18 cellular contexts compared by ENCODE assay signal in genomic region chr1:1761504-1762376, GRCh38.
"Had no signal": no experiment of that assay in that cellular context is flagged by ENCODE, and none has a peak within 500 bp of the region (broad histone marks: within the 10 kb centered on the region; RNA-seq: fewer than 3 reads in every experiment).

No MANE protein-coding gene starts in this region.

- ATAC-seq: activated CD8-positive, alpha-beta T cell treated with anti-CD3 and anti-CD28 coated beads, Interleukin-2, amount 10 ng/mL, durations not matched to agents 7 days and 5 days; upper lobe of right lung had no signal

- H3K4me3 ChIP-seq: adrenal gland, neural progenitor cell, right atrium auricular region, smooth muscle cell, suprapubic skin, upper lobe of right lung had no signal

- H3K27ac ChIP-seq: neural progenitor cell, right atrium auricular region, suprapubic skin, upper lobe of right lung had no signal

- H3K27me3 Mint-ChIP-seq: central memory CD8-positive, alpha-beta T cell had no signal

- H3K9me3 ChIP-seq: adrenal gland, right atrium auricular region, suprapubic skin, upper lobe of right lung had no signal

- H3K36me3 ChIP-seq: neural progenitor cell had no signal

- H3K27ac Mint-ChIP-seq: activated CD8-positive, alpha-beta T cell treated with anti-CD3 and anti-CD28 coated beads, Interleukin-2, amount 10 ng/mL, durations not matched to agents 7 days and 5 days; activated naive CD4-positive, alpha-beta T cell treated with anti-CD3 and anti-CD28 coated beads for 36 hours; activated T-helper 1 cell treated with anti-CD3 and anti-CD28 coated beads, Interleukin-12 subunit alpha, Interleukin-12 subunit beta, Interleukin-2, Interleukin-4 antibody, amounts not matched to agents 30 ng/mL and 10 ng/mL and 1 ng/mL, durations not matched to agents 14 hours and 24 hours and 36 hours; neural progenitor cell had no signal

- DNase-seq: activated CD8-positive, alpha-beta memory T cell treated with anti-CD3 and anti-CD28 coated beads, Interleukin-2, amount 50 U/mL, for 48 hours; activated CD8-positive, alpha-beta T cell treated with anti-CD3 and anti-CD28 coated beads, Interleukin-2, amount 10 ng/mL, durations not matched to agents 7 days and 5 days; activated naive CD4-positive, alpha-beta T cell treated with anti-CD3 and anti-CD28 coated beads for 36 hours; effector memory CD4-positive, alpha-beta T cell; kidney glomerular epithelial cell; midbrain; stimulated activated CD4-positive, alpha-beta T cell treated with anti-CD3 and anti-CD28 coated beads, Interleukin-1b, Interleukin-23, amount 100 ng/mL, for 48 hours; stimulated activated naive CD4-positive, alpha-beta T cell treated with Interleukin-2 at 50 U/mL for 16 hours; SW 1271; T-helper 9 cell; upper lobe of right lung had no signal

- H3K4me1 ChIP-seq: neural progenitor cell had no signal

- H3K4me3 Mint-ChIP-seq: activated CD8-positive, alpha-beta T cell treated with anti-CD3 and anti-CD28 coated beads, Interleukin-2, amount 10 ng/mL, durations not matched to agents 7 days and 5 days; activated naive CD4-positive, alpha-beta T cell treated with anti-CD3 and anti-CD28 coated beads for 36 hours; activated T-helper 1 cell treated with anti-CD3 and anti-CD28 coated beads, Interleukin-12 subunit alpha, Interleukin-12 subunit beta, Interleukin-2, Interleukin-4 antibody, amounts not matched to agents 30 ng/mL and 10 ng/mL and 1 ng/mL, durations not matched to agents 14 hours and 24 hours and 36 hours; central memory CD8-positive, alpha-beta T cell; neural progenitor cell had no signal

- H3K27me3 ChIP-seq: adrenal gland, neural progenitor cell, right atrium auricular region, suprapubic skin, upper lobe of right lung had no signal

- H3K4me1 Mint-ChIP-seq: central memory CD8-positive, alpha-beta T cell had no signal

- H3K9me3 Mint-ChIP-seq: activated naive CD4-positive, alpha-beta T cell treated with anti-CD3 and anti-CD28 coated beads for 36 hours; activated T-helper 1 cell treated with anti-CD3 and anti-CD28 coated beads, Interleukin-12 subunit alpha, Interleukin-12 subunit beta, Interleukin-2, Interleukin-4 antibody, amounts not matched to agents 30 ng/mL and 10 ng/mL and 1 ng/mL, durations not matched to agents 14 hours and 24 hours and 36 hours; central memory CD8-positive, alpha-beta T cell; neural progenitor cell had no signal
